Comparison of ENCODE assay signal across 8 cellular contexts in the genomic region with DNA sequence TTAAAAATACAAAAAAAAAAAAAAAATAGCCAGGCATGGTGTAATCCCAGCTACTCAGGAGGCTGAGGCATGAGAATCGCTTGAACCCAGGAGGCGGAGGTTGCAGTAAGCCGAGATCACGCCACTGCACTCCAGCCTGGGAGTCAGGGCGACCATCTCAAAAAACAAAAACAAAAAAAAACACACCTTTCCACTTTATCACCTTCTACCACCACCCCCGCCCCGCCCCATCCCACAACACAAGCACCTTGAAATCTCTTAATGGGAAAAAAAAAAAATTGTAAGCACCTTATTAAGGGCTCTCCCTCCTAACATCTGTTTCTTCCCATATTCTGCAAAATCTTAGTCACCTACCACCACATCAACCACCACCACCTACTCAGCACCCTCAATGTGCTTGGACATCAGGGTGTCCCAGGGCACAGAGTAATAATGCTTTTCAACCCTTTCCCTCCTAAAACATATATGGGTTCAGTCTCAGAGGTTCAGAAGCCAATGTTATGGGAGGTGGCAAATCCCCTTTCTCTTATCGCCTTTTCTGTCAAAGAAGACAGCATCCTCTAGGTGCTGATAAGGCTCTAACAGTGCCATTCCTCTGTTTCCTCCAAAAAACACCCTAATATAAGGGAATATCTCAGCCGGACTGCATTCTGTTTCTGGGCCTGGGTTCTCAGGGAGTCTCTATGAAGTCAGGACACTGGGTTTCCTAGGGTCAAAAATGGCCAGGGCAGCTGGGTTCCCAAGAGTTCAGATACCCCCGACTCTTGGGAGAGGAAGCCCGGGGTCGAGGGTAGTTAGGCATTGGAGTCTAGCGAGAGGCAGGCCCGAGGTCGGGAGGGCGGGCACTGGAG. TPM values are rescaled to one million over a fixed set of nuclear protein-coding genes. Genes with fewer than 3 reads are reported as not detected.
A peak's percentile ranks its signal among the peaks of the same experiment; 100 is the strongest.
DNase-seq lines count a peak whose midpoint lies in the region; ATAC-seq and TF ChIP-seq lines count a peak whose summit lies in the region.

No MANE protein-coding gene starts in this region.

- ATAC-seq in HG02571 (IDR thresholded peaks at IDR 0.05; ENCODE audit: unreplicated experiment) = no peak

- H3K27ac ChIP-seq in breast epithelium = peak overlapping the region; percentile 91 to 92
- H3K27ac ChIP-seq in muscle layer of colon (ENCODE audit: low read depth, low read length) = peak overlapping the region; percentile 84

- peaks cover 0 to 7% of the 10 kb centered on the region in 2 donors for H3K4me1 ChIP-seq in breast epithelium
- H3K4me1 ChIP-seq in muscle layer of colon (ENCODE audit: insufficient read depth, low read length) = peaks cover 14% of the 10 kb centered on the region

- H3K36me3 ChIP-seq in breast epithelium (no peaks in the 10 kb centered on the region), muscle layer of colon (ENCODE audit: insufficient read depth, low read length) (peaks cover 21% of the 10 kb centered on the region)

- no peaks in the 10 kb centered on the region for H3K27me3 ChIP-seq in breast epithelium
- no peaks in the 10 kb centered on the region for H3K27me3 ChIP-seq in muscle layer of colon (ENCODE audit: control insufficient read depth in 1 of 2, insufficient read depth in 2 of 2, low read length in 2 of 2)

- H3K9ac ChIP-seq in muscle layer of colon (ENCODE audit: low read length) = peak overlapping the region; percentile 99

- DNase-seq in HT-29 (ENCODE audit: low spot score) = peak; percentile 25
- DNase-seq in breast epithelium (ENCODE audit: low spot score in 2 of 2) = no peak
- DNase-seq in foreskin melanocyte = no peak
- no peak for DNase-seq in NCI-H187 treated with DMSO at 0.1 percent for 48 hours (lab: John Stamatoyannopoulos, UW)
- DNase-seq in activated effector memory CD4-positive, alpha-beta T cell treated with Interleukin-2 at 50 U/mL for 16 hours = no peak

- H3K4me3 ChIP-seq in GM12875 (ENCODE audit: low read depth, low read length) = peak overlapping the region; percentile 60
- H3K4me3 ChIP-seq in breast epithelium = peak overlapping the region; percentile 81 to 95 (median 94)
- peak overlapping the region; percentile 55 to 84 for H3K4me3 ChIP-seq in muscle layer of colon (ENCODE audit: low read depth in 1 of 2, low read length in 2 of 2)

- TF ChIP-seq CTCF in GM12875 (IDR thresholded peaks at IDR 0.05; ENCODE audit: borderline replicate concordance, insufficient read depth, low read depth, low read length) (no peak), breast epithelium (IDR thresholded peaks at IDR 0.05) (no peak)

- TF ChIP-seq POLR2A in breast epithelium (IDR thresholded peaks at IDR 0.05) = no peak

- intact Hi-C loops in breast epithelium (cut with DNase I; ENCODE audit: low total_unique reads) = no loop called here

- H3K9me3 ChIP-seq in breast epithelium (no peaks in the 10 kb centered on the region), muscle layer of colon (ENCODE audit: low read length) (no peaks in the 10 kb centered on the region)

RNA-seq across cellular contexts. Expression of a gene that starts 0.7 kb away (rescaled TPM):
- 44.6 and 47.4 TPM in 2 replicates for total RNA-seq in HT-29 (2014; rRNA removed; shearing (Covaris generic))
- total RNA-seq in breast epithelium = 10 to 100 TPM; 14.6 to 19.0 (median 18.4) TPM

RNA-seq across cellular contexts. Expression of a gene that starts 6.0 kb away (rescaled TPM):
- 257 and 314 TPM in 2 replicates for total RNA-seq in HT-29 (2014; rRNA removed; shearing (Covaris generic))
- 100 to 1,000 TPM; 114 to 116 (median 116) TPM for total RNA-seq in breast epithelium

RNA-seq across cellular contexts. Expression of a gene that starts 12.6 kb away (rescaled TPM):
- total RNA-seq in HT-29 (2014; rRNA removed; shearing (Covaris generic)) = 272 and 322 TPM in 2 replicates
- total RNA-seq in breast epithelium = 10 to 100 TPM; 22.9 to 42.9 (median 25.2) TPM

RNA-seq across cellular contexts. Expression of a gene that starts 12.7 kb away (rescaled TPM):
- total RNA-seq in HT-29 (2014; rRNA removed; shearing (Covaris generic)) = 24.5 and 25.2 TPM in 2 replicates
- 10 to 100 TPM in 1 of 3 donors, 1 to 10 TPM in 2; 5.4 to 16.1 (median 5.8) TPM for total RNA-seq in breast epithelium

RNA-seq across cellular contexts. Expression of a gene that starts 19.1 kb away (rescaled TPM):
- 124 and 141 TPM in 2 replicates for total RNA-seq in HT-29 (2014; rRNA removed; shearing (Covaris generic))
- total RNA-seq in breast epithelium = 1 to 10 TPM; 7.4 to 9.8 (median 8.3) TPM
